In genomic region chr9:131635285-131635684, GRCh38 we compare ENCODE assay signal across 1 cellular context.
TF ChIP-seq lines count a peak whose summit lies in the region.

No MANE protein-coding gene starts in this region.

TF ChIP-seq in K562, 482 proteins besides CTCF, POLR2A, EP300 and RAD21 (continued from another document and continues in another):
- TF ChIP-seq MGA (IDR thresholded peaks at IDR 0.05), result no peak
- no peak for TF ChIP-seq USF2 (CRISPR knock-in tag; IDR thresholded peaks at IDR 0.05)
- TF ChIP-seq PCBP2 (IDR thresholded peaks at IDR 0.05; ENCODE audit: low read depth, low read length, poor library complexity, severe bottlenecking), result no peak
- TF ChIP-seq ZNF134 (CRISPR knock-in tag; conservative IDR thresholded peaks at IDR 0.05), result no peak
- no peak for TF ChIP-seq CCNT2 (IDR thresholded peaks at IDR 0.05; ENCODE audit: borderline replicate concordance, extremely low read depth, insufficient read length, low read depth, low read length)
- no peak for TF ChIP-seq NCOA4 (IDR thresholded peaks at IDR 0.05; ENCODE audit: partially characterized antibody)
- TF ChIP-seq ZNF408 (CRISPR knock-in tag; IDR thresholded peaks at IDR 0.05; ENCODE audit: low read depth), result no peak
- no peak for TF ChIP-seq WHSC1 (IDR thresholded peaks at IDR 0.05; ENCODE audit: low read length)
- no peak for TF ChIP-seq RAD51 (IDR thresholded peaks at IDR 0.05; ENCODE audit: borderline replicate concordance, low read depth)
- TF ChIP-seq TBP (optimal IDR thresholded peaks at IDR 0.05; ENCODE audit: low read depth, low read length), result no peak
- no peak for TF ChIP-seq SRSF9 (IDR thresholded peaks at IDR 0.05; ENCODE audit: borderline replicate concordance, low read depth, low read length)
- TF ChIP-seq SAFB2 (IDR thresholded peaks at IDR 0.05; ENCODE audit: borderline replicate concordance, low read depth, low read length, severe bottlenecking), result no peak
- TF ChIP-seq ZNF589 (CRISPR knock-in tag; IDR thresholded peaks at IDR 0.05; ENCODE audit: low read depth), result 0 out of 2 replicates have a peak, but pooled peaks have one; percentile 1
- TF ChIP-seq CHD7 (IDR thresholded peaks at IDR 0.05; ENCODE audit: low read depth, low read length), result no peak
- peak; percentile 27; the same call in 1 of the 2 replicates for TF ChIP-seq SP1 (CRISPR knock-in tag; IDR thresholded peaks at IDR 0.05)
- no peak for TF ChIP-seq ZSCAN29 (IDR thresholded peaks at IDR 0.05)
- TF ChIP-seq ASH1L (IDR thresholded peaks at IDR 0.05; ENCODE audit: borderline replicate concordance, low read depth, partially characterized antibody), result no peak
- TF ChIP-seq ARID1B (IDR thresholded peaks at IDR 0.05), result peak; percentile 63
- no peak for TF ChIP-seq BCL6 (CRISPR knock-in tag; IDR thresholded peaks at IDR 0.05)
- TF ChIP-seq PHTF2 (CRISPR knock-in tag; IDR thresholded peaks at IDR 0.05), result no peak
- TF ChIP-seq ZNF780A (CRISPR knock-in tag; IDR thresholded peaks at IDR 0.05), result no peak
- TF ChIP-seq CREB3L1 (IDR thresholded peaks at IDR 0.05; ENCODE audit: borderline replicate concordance, low read depth), result no peak
- no peak for TF ChIP-seq KAT7 (CRISPR knock-in tag; IDR thresholded peaks at IDR 0.05; ENCODE audit: borderline replicate concordance)
- no peak for TF ChIP-seq SNRNP70 (optimal IDR thresholded peaks at IDR 0.05; ENCODE audit: low read depth, low read length)
- no peak for TF ChIP-seq TRIM28 (IDR thresholded peaks at IDR 0.05)
- TF ChIP-seq ID3 (CRISPR knock-in tag; IDR thresholded peaks at IDR 0.05), result no peak
- no peak for TF ChIP-seq ID3 (tag; IDR thresholded peaks at IDR 0.05)
- TF ChIP-seq POLR2B (IDR thresholded peaks at IDR 0.05; ENCODE audit: low read depth, partially characterized antibody), result no peak
- TF ChIP-seq SAP30 (IDR thresholded peaks at IDR 0.05; ENCODE audit: borderline replicate concordance, insufficient read depth, low read depth, low read length, poor library complexity, severe bottlenecking), result no peak
- no peak for TF ChIP-seq ZC3H8 (IDR thresholded peaks at IDR 0.05)
- no peak for TF ChIP-seq HNRNPK (IDR thresholded peaks at IDR 0.05; ENCODE audit: low read depth, low read length, poor library complexity, severe bottlenecking)
- peak; percentile 49 for TF ChIP-seq NEUROD1 (IDR thresholded peaks at IDR 0.05; ENCODE audit: borderline replicate concordance, low read depth, low read length, partially characterized antibody)
- TF ChIP-seq MCM2 (IDR thresholded peaks at IDR 0.05; ENCODE audit: low read depth), result no peak
- no peak for TF ChIP-seq RBM22 (IDR thresholded peaks at IDR 0.05; ENCODE audit: low read depth, low read length, poor library complexity, severe bottlenecking)
